39 cellular contexts compared by ENCODE assay signal in the genomic region with DNA sequence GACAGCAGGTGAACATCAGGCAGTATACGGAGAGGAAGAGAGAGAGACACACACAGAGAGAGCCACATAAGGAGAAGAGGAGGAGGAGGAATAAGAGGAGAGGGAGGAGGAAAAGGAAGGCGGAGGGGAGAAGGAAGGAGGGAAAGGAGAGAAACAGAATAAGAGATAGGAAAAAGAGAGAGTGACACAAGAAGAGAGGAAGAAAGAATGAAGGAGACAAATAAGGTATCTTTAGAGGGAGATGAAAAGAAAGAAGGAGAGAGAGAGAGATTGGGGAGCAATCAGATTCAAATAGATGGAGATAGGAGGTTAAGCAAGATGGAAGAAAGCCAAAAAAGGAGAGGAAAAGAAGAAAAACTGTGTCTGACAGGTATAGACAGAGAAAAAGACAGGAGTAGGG. TPM values are rescaled to one million over a fixed set of nuclear protein-coding genes. Genes with fewer than 3 reads are reported as not detected.
"Had no signal": no experiment of that assay in that cellular context is flagged by ENCODE, and none has a peak within 500 bp of the region (broad histone marks: within the 10 kb centered on the region; RNA-seq: fewer than 3 reads in every experiment).

No MANE protein-coding gene starts in this region.

- H3K27me3 ChIP-seq: adrenal gland, ascending aorta, body of pancreas, brain microvascular endothelial cell, breast epithelium, cardiac muscle cell had no signal

- H3K4me3 ChIP-seq: adrenal gland, ascending aorta, body of pancreas, breast epithelium, cardiac muscle cell had no signal

- H3K4me1 ChIP-seq: adrenal gland, ascending aorta, body of pancreas, breast epithelium had no signal

- FAIRE-seq: astrocyte had no signal

- ATAC-seq: activated naive CD4-positive, alpha-beta T cell treated with anti-CD3 and anti-CD28 coated beads, Interleukin-2, amount 50 U/mL, for 72 hours; activated naive CD8-positive, alpha-beta T cell treated with anti-CD3 and anti-CD28 coated beads, Interleukin-2, amount 50 U/mL, for 24 hours; activated T-cell treated with anti-CD3 and anti-CD28 coated beads, Interleukin-2, amount 50 U/mL, for 4 hours; activated T-cell treated with anti-CD3 and anti-CD28 coated beads, Interleukin-2, amount 50 U/mL, for 72 hours; activated T-helper 17 cell treated with anti-CD3 and anti-CD28 coated beads, Interleukin-2, amount 50 U/mL, for 72 hours; body of pancreas had no signal

- H3K27ac ChIP-seq: adrenal gland, ascending aorta, body of pancreas, brain microvascular endothelial cell, breast epithelium, cardiac muscle cell had no signal

- H3K9me3 ChIP-seq: adrenal gland, ascending aorta, body of pancreas, breast epithelium had no signal

- DNase-seq: activated effector memory CD4-positive, alpha-beta T cell treated with anti-CD3 and anti-CD28 coated beads, Interleukin-2, amount 50 U/mL, for 16 hours; activated effector memory CD4-positive, alpha-beta T cell treated with Interleukin-2 at 50 U/mL for 16 hours; activated gamma-delta T cell; activated gamma-delta T cell treated with Interleukin-2 at 50 U/mL for 16 hours; activated naive CD4-positive, alpha-beta T cell; activated naive CD4-positive, alpha-beta T cell treated with anti-CD3 and anti-CD28 coated beads for 36 hours; activated naive CD4-positive, alpha-beta T cell treated with anti-CD3 and anti-CD28 coated beads, Interleukin-2, amount 10 ng/mL, durations not matched to agents 7 days and 5 days; activated naive CD4-positive, alpha-beta T cell treated with anti-CD3 and anti-CD28 coated beads, Interleukin-2, amount 50 U/mL, for 16 hours; activated naive CD4-positive, alpha-beta T cell treated with Interleukin-2 at 50 U/mL for 16 hours; activated naive CD8-positive, alpha-beta T cell treated with anti-CD3 and anti-CD28 coated beads for 36 hours; activated naive CD8-positive, alpha-beta T cell treated with anti-CD3 and anti-CD28 coated beads, Interleukin-2, amount 10 ng/mL, durations not matched to agents 7 days and 5 days; activated naive CD8-positive, alpha-beta T cell treated with anti-CD3 and anti-CD28 coated beads, Interleukin-2, amount 50 U/mL, for 24 hours; activated T-cell treated with anti-CD3 and anti-CD28 coated beads, Interleukin-2, amount 50 U/mL, for 24 hours; activated T-cell treated with anti-CD3 and anti-CD28 coated beads, Interleukin-2, amount 50 U/mL, for 4 hours; activated T-cell treated with anti-CD3 and anti-CD28 coated beads, Interleukin-2, amount 50 U/mL, for 48 hours; activated T-cell treated with anti-CD3 and anti-CD28 coated beads, Interleukin-2, amount 50 U/mL, for 72 hours; adrenal gland; amniotic stem cell; amygdala; anterior cingulate cortex; aorta; body of pancreas; brain microvascular endothelial cell; caudate nucleus; central memory CD4-positive, alpha-beta T cell; cerebellar nuclear complex had no signal

- H3K36me3 ChIP-seq: adrenal gland, ascending aorta, brain microvascular endothelial cell, breast epithelium, cardiac muscle cell had no signal

RNA-seq across cellular contexts. Expression of a gene that starts 44.0 kb away (rescaled TPM):
- total RNA-seq: activated naive CD4-positive, alpha-beta T cell treated with anti-CD3 and anti-CD28 coated beads for 36 hours; activated naive CD4-positive, alpha-beta T cell treated with anti-CD3 and anti-CD28 coated beads, Interleukin-2, amount 50 U/mL, for 72 hours; activated naive CD8-positive, alpha-beta T cell treated with anti-CD3 and anti-CD28 coated beads for 36 hours; activated naive CD8-positive, alpha-beta T cell treated with anti-CD3 and anti-CD28 coated beads, Interleukin-2, amount 10 ng/mL, durations not matched to agents 7 days and 5 days; activated T-cell treated with anti-CD3 and anti-CD28 coated beads, Interleukin-2, amount 50 U/mL, for 72 hours; activated T-helper 1 cell treated with anti-CD3 and anti-CD28 coated beads, Interleukin-12 subunit alpha, Interleukin-12 subunit beta, Interleukin-2, Interleukin-4 antibody, amounts not matched to agents 30 ng/mL and 10 ng/mL and 1 ng/mL, durations not matched to agents 14 hours and 24 hours and 36 hours; activated T-helper 17 cell treated with anti-CD3 and anti-CD28 coated beads, Interleukin-2, amount 50 U/mL, for 72 hours; activated T-helper 2 cell treated with anti-CD3 and anti-CD28 coated beads, Interferon-gamma antibody, Interleukin-2, Interleukin-4, amounts not matched to agents 10 μg/mL and 5 μg/mL and 100 μg/mL, durations not matched to agents 14 hours and 24 hours and 36 hours; aorta; ascending aorta; astrocyte; body of pancreas; breast epithelium; bronchial epithelial cell; cardiac muscle cell; cardiac septum; cerebellum; chondrocyte had no signal
- polyA plus RNA-seq: adipose tissue, cardiac muscle cell had no signal
